Comparison of ENCODE assay signal across 14 cellular contexts in genomic region chr13:96810104-96810503, GRCh38.
DNase-seq lines count a peak whose midpoint lies in the region; ATAC-seq and TF ChIP-seq lines count a peak whose summit lies in the region.
"Had no signal": no experiment of that assay in that cellular context is flagged by ENCODE, and none has a peak within 500 bp of the region (broad histone marks: within the 10 kb centered on the region; RNA-seq: fewer than 3 reads in every experiment).

No MANE protein-coding gene starts in this region.

- no peak for TF ChIP-seq CTCF in mucosa of descending colon (IDR thresholded peaks at IDR 0.05)
- no peak for TF ChIP-seq CTCF in tibial artery (IDR thresholded peaks at IDR 0.05)
- no peak for TF ChIP-seq CTCF in colonic mucosa (IDR thresholded peaks at IDR 0.05)

- no peak overlapping the region for H3K9ac ChIP-seq in colonic mucosa (ENCODE audit: low read depth in 2 of 2, low read length in 2 of 2)

- intact Hi-C loops in mucosa of descending colon (cut with DNase I, micrococcal nuclease) (loop anchor here in 1 of 2 donors (10.0 kb wide), 1 partner anchor 795 kb away; no protein-coding TSS in a partner anchor), tibial artery (cut with DNase I; ENCODE audit: low total_unique reads) (no loop called here), colonic mucosa (cut with DNase I) (no loop called here)

- DNase-seq in OCI-M1 (lab: John Stamatoyannopoulos, UW) (peak; percentile 61), amniotic epithelial cell (ENCODE audit: low read depth) (peak; percentile 70), mucosa of descending colon (peak in 1 of 3 donors; percentile 17), tibial artery (no peak), SHP77 (lab: John Stamatoyannopoulos, UW) (no peak), NCI-H1092 treated with DMSO at 0.1 percent for 48 hours (lab: John Stamatoyannopoulos, UW) (no peak), colonic mucosa (no peak)
- DNase-seq: CD4-positive, alpha-beta memory T cell; DND-41; GDM1 had no signal

- H3K9me3 ChIP-seq in mucosa of descending colon (no peaks in the 10 kb centered on the region), tibial artery (no peaks in the 10 kb centered on the region), colonic mucosa (no peaks in the 10 kb centered on the region)
- H3K9me3 ChIP-seq: A549, BE2C, HAP-1 had no signal

- peak; percentile 55 for ATAC-seq in mucosa of descending colon
- ATAC-seq: A549 had no signal

- H3K4me1 ChIP-seq in mucosa of descending colon (ENCODE audit: low read depth) (no peaks in the 10 kb centered on the region), tibial artery (peaks cover 0 to 76% (median 35%) of the 10 kb centered on the region in 4 donors), colonic mucosa (no peaks in the 10 kb centered on the region)
- H3K4me1 ChIP-seq: A549, HAP-1 had no signal

- H3K36me3 ChIP-seq in mucosa of descending colon (ENCODE audit: low read depth), result no peaks in the 10 kb centered on the region
- no peaks in the 10 kb centered on the region for H3K36me3 ChIP-seq in tibial artery
- no peaks in the 10 kb centered on the region for H3K36me3 ChIP-seq in colonic mucosa
- H3K36me3 ChIP-seq: BE2C, HAP-1 had no signal

- peak overlapping the region; percentile 81 to 84 for H3K27ac ChIP-seq in tibial artery
- no peak overlapping the region for H3K27ac ChIP-seq in colonic mucosa
- H3K27ac ChIP-seq: A549, C4-2B had no signal

- no peaks in the 10 kb centered on the region for H3K27me3 ChIP-seq in tibial artery
- no peaks in the 10 kb centered on the region for H3K27me3 ChIP-seq in colonic mucosa
- H3K27me3 ChIP-seq: BE2C had no signal

- H3K4me3 ChIP-seq in mucosa of descending colon (no peak overlapping the region), tibial artery (no peak overlapping the region), colonic mucosa (no peak overlapping the region)
- H3K4me3 ChIP-seq: A549, HAP-1 had no signal

Comparison
In these comparisons a context has a peak if more than half of its experiments do, and no peak if none do; other contexts are left out.
1. DNase-seq: peak in OCI-M1 (single experiment) and amniotic epithelial cell (single experiment); none in tibial artery (0 of 2), SHP77 (0 of 2), NCI-H1092 treated with DMSO at 0.1 percent for 48 hours (single experiment) and colonic mucosa (single experiment).